Comparison of ENCODE assay signal across 21 cellular contexts in the genomic region with DNA sequence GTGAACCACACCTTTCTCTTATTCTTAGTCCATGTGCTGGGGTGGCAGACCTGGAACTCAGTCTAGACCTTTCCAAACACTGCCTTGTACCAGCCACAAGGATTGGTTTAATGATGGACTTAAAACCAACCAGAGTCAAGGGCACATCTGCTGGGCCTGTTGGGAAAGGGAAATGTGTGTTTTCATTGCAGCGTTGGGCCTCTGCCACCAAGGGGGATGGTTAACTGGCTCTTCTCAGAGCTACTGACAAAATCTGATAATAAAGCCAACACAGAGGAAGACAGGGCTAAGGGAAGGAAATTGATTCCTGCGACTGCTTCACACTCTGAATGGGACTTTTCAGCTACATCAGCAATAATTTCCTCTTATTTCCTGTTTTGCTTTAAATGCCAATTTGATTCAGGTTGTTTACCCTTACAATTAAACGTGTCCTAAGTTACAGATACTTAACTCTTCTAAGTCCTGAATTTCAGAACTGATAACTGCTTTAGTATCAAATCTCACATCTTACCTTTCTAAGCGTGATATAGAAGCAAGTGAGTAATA.
DNase-seq lines count a peak whose midpoint lies in the region; ATAC-seq, FAIRE-seq and TF ChIP-seq lines count a peak whose summit lies in the region.
"Had no signal": no experiment of that assay in that cellular context is flagged by ENCODE, and none has a peak within 500 bp of the region (broad histone marks: within the 10 kb centered on the region; RNA-seq: fewer than 3 reads in every experiment).

No MANE protein-coding gene starts in this region.

- POLR2A ChIA-PET in A549 (lab: Yijun Ruan, JAX) = no interaction called here

- H3K36me3 ChIP-seq in right lobe of liver = no peaks in the 10 kb centered on the region
- H3K36me3 ChIP-seq: BLaER1 treated with 17β-estradiol and CSF1 and Interleukin-3, amounts not matched to agents 10 nM and 100 nM had no signal

- TF ChIP-seq POLR2A in A549 (IDR thresholded peaks at IDR 0.05; ENCODE audit: low read length) (no peak), right lobe of liver (IDR thresholded peaks at IDR 0.05) (no peak)

- no peaks in the 10 kb centered on the region for H3K4me1 ChIP-seq in A549
- no peaks in the 10 kb centered on the region for H3K4me1 ChIP-seq in right lobe of liver

- no peak for TF ChIP-seq RAD21 in A549 (conservative IDR thresholded peaks at IDR 0.05 in 1 of 2, IDR thresholded peaks at IDR 0.05 in 1 of 2)

- TF ChIP-seq EP300 in A549 (IDR thresholded peaks at IDR 0.05) = no peak

- CTCF ChIA-PET in A549 (lab: Yijun Ruan, JAX) = interaction anchor here (0.6 kb wide), 1 partner anchor 31 kb away, joined by 4 read pairs; no protein-coding TSS in a partner anchor

- WGBS in A549 (ENCODE audit: missing lambda C conversion rate) = 7% methylated on average over 4 of the region's 4 CpGs
- WGBS in right lobe of liver (ENCODE audit: insufficient coverage, low coverage, low lambda C conversion rate, missing lambda C conversion rate) = 24% methylated on average over 4 of the region's 4 CpGs

- no peak overlapping the region for H3K4me2 ChIP-seq in A549
- H3K4me2 ChIP-seq: BLaER1 treated with 17β-estradiol and CSF1 and Interleukin-3, amounts not matched to agents 10 nM and 100 nM; KMS-11 had no signal

- no peak for ATAC-seq in A549
- peak in 3 of 4 donors; percentile 25 to 43 (median 42) for ATAC-seq in right lobe of liver
- no peak for ATAC-seq in GM21576 (IDR thresholded peaks at IDR 0.05; ENCODE audit: unreplicated experiment)
- no peak for ATAC-seq in HG02884 (IDR thresholded peaks at IDR 0.05; ENCODE audit: unreplicated experiment)
- ATAC-seq: GM12878 had no signal

- DNase-seq in A549 (ENCODE audit: low read depth in 1 of 2, low spot score in 1 of 2) (no peak), OCI-M1 (lab: John Stamatoyannopoulos, UW) (peak; percentile 39), choroid plexus epithelial cell (ENCODE audit: low read depth) (peak; percentile 13), right lobe of liver (no peak), NCI-H2107 (lab: John Stamatoyannopoulos, UW) (no peak)
- DNase-seq: CD4-positive, CD25-positive, alpha-beta regulatory T cell; CD8-positive, alpha-beta memory T cell; COR-L47; DMS 273 treated with DMSO at 0.1 percent for 48 hours; DMS53; DND-41; EL; HCEC 1CT had no signal

- H3K9me3 ChIP-seq in A549 (no peaks in the 10 kb centered on the region), right lobe of liver (no peaks in the 10 kb centered on the region)
- H3K9me3 ChIP-seq: BLaER1 treated with 17β-estradiol and CSF1 and Interleukin-3, amounts not matched to agents 10 nM and 100 nM had no signal

- intact Hi-C loops in right lobe of liver (cut with DNase I) = no loop called here

- no peak for TF ChIP-seq CTCF in A549 (IDR thresholded peaks at IDR 0.05)
- TF ChIP-seq CTCF in choroid plexus epithelial cell (conservative IDR thresholded peaks at IDR 0.05; ENCODE audit: low read depth, low read length) = no peak
- no peak for TF ChIP-seq CTCF in right lobe of liver (IDR thresholded peaks at IDR 0.05)

- no peak for FAIRE-seq in A549 (lab: Jason Lieb, UNC)
- FAIRE-seq: GM12878, H54, HTR-8/SVneo had no signal

- H3K27ac ChIP-seq in A549 (no peak overlapping the region), right lobe of liver (no peak overlapping the region)
- H3K27ac ChIP-seq: 22Rv1; BLaER1 treated with 17β-estradiol and CSF1 and Interleukin-3, amounts not matched to agents 10 nM and 100 nM; KMS-11 had no signal

- H3K27me3 ChIP-seq in right lobe of liver = no peaks in the 10 kb centered on the region
- H3K27me3 ChIP-seq: BLaER1 treated with 17β-estradiol and CSF1 and Interleukin-3, amounts not matched to agents 10 nM and 100 nM had no signal

- no peak overlapping the region for H3K4me3 ChIP-seq in A549
- no peak overlapping the region for H3K4me3 ChIP-seq in choroid plexus epithelial cell (ENCODE audit: low read depth, low read length)
- no peak overlapping the region for H3K4me3 ChIP-seq in right lobe of liver
- H3K4me3 ChIP-seq: BLaER1 treated with 17β-estradiol and CSF1 and Interleukin-3, amounts not matched to agents 10 nM and 100 nM; GM12878 had no signal

TF ChIP-seq in A549, 52 proteins besides CTCF, POLR2A, EP300 and RAD21:
- TF ChIP-seq, protein P1, sequence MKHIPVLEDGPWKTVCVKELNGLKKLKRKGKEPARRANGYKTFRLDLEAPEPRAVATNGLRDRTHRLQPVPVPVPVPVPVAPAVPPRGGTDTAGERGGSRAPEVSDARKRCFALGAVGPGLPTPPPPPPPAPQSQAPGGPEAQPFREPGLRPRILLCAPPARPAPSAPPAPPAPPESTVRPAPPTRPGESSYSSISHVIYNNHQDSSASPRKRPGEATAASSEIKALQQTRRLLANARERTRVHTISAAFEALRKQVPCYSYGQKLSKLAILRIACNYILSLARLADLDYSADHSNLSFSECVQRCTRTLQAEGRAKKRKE (CRISPR knock-in tag; IDR thresholded peaks at IDR 0.05; ENCODE audit: low read depth) = no peak
- no peak for TF ChIP-seq NR3C1 (IDR thresholded peaks at IDR 0.05)
- TF ChIP-seq ZNF302 (CRISPR knock-in tag; IDR thresholded peaks at IDR 0.05) = no peak
- TF ChIP-seq FOSL2 (IDR thresholded peaks at IDR 0.05) = no peak
- TF ChIP-seq FOSL2 (CRISPR knock-in tag; IDR thresholded peaks at IDR 0.05) = no peak
- no peak for TF ChIP-seq NPAS2 (CRISPR knock-in tag; IDR thresholded peaks at IDR 0.05; ENCODE audit: borderline replicate concordance)
- TF ChIP-seq CHD4 (IDR thresholded peaks at IDR 0.05; ENCODE audit: borderline replicate concordance) = no peak
- TF ChIP-seq ZC3H11A (IDR thresholded peaks at IDR 0.05) = no peak
- peak; percentile 73 for TF ChIP-seq MAFK (IDR thresholded peaks at IDR 0.05; ENCODE audit: partially characterized antibody)
TF ChIP-seq in A549: peak in this region for 1.

Comparison
In these comparisons a context has a peak if more than half of its experiments do, and no peak if none do; other contexts are left out.
1. ATAC-seq: peak in right lobe of liver (3 of 4); none in A549 (0 of 2), GM21576 (single experiment) and HG02884 (single experiment).
2. DNase-seq: peak in OCI-M1 (single experiment) and choroid plexus epithelial cell (single experiment); none in A549 (0 of 2), right lobe of liver (0 of 3) and NCI-H2107 (single experiment).